ENCODE assay signal across 19 cellular contexts in the genomic region with DNA sequence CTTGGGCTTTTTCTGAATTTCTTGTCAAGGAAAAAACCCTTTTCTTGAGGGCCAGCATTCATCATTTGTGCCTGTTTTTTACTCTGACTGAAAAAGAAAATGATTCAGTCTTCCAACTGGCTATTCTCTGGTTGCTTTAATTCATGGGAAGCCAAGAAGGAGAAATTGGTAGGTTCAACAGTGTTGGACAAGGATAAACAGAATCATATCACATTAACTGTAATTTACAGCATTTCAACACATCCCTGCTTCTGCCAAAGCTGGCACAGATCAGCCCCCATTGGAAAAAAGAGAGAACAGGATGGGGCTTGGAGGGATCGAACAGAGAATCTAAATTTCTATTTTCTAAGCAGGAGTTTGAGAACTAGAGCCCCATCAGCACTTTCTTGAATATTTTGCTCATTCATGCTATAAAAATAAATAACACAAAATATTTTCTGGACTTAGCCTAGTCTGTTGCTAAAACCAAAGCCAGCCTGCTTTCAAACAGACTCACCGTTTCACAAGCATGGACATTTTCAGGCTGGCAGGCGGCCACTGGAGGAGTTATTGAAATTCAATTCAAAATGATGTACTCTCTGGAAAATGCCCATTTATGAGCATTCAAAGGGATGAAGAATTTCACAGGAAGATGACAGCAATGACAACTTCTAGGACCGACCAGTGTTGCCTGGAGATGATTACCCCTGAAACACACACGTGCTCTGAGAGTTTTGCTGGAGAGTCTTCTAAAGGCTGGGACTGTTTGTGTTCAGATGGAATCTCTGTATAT.
DNase-seq lines count a peak whose midpoint lies in the region; ATAC-seq and TF ChIP-seq lines count a peak whose summit lies in the region.
"Had no signal": no experiment of that assay in that cellular context is flagged by ENCODE, and none has a peak within 500 bp of the region (broad histone marks: within the 10 kb centered on the region; RNA-seq: fewer than 3 reads in every experiment).

No MANE protein-coding gene starts in this region.

- H3K9me3 ChIP-seq in left ventricle myocardium inferior (replicated peaks) (no peaks in the 10 kb centered on the region), fibroblast of lung (ENCODE audit: control insufficient read depth, insufficient read depth, low read depth, low read length) (no peaks in the 10 kb centered on the region), neuron (ENCODE audit: low read length) (no peaks in the 10 kb centered on the region), tibial nerve (no peaks in the 10 kb centered on the region)

- TF ChIP-seq CTCF in left ventricle myocardium inferior (IDR thresholded peaks at IDR 0.05; ENCODE audit: borderline replicate concordance) (no peak), fibroblast of lung (conservative IDR thresholded peaks at IDR 0.05 in 1 of 2, IDR thresholded peaks at IDR 0.05 in 1 of 2; ENCODE audit: low read depth in 1 of 2, low read length in 2 of 2) (no peak), tibial nerve (IDR thresholded peaks at IDR 0.05) (no peak)

- WGBS in tibial nerve, 2 donors, result 26 to 30% methylated on average over 5 of the region's 5 CpGs

- H3K4me3 ChIP-seq in left ventricle myocardium inferior (no peak overlapping the region), fibroblast of lung (replicated peaks in 1 of 4; ENCODE audit: control extremely low read depth in 1 of 4, insufficient read depth in 1 of 4, low read depth in 3 of 4, low read length in 4 of 4) (no peak overlapping the region), neuron (ENCODE audit: low read length) (no peak overlapping the region), tibial nerve (no peak overlapping the region)

- H3K4me1 ChIP-seq in left ventricle myocardium inferior (no peaks in the 10 kb centered on the region), fibroblast of lung (ENCODE audit: control insufficient read depth, extremely low read depth, insufficient read depth, low read length) (no peaks in the 10 kb centered on the region), neuron (ENCODE audit: insufficient read depth, low read length) (peaks cover 17% of the 10 kb centered on the region), tibial nerve (no peaks in the 10 kb centered on the region)

- TF ChIP-seq EP300 in tibial nerve (IDR thresholded peaks at IDR 0.05), result no peak

- H3K4me3 Mint-ChIP-seq in activated T-cell treated with anti-CD3 and anti-CD28 coated beads, Interleukin-2, amount 50 U/mL, for 4 hours, result no peak overlapping the region
- H3K4me3 Mint-ChIP-seq: activated CD8-positive, alpha-beta T cell treated with anti-CD3 and anti-CD28 coated beads for 36 hours; CD4-positive, CD25-positive, alpha-beta regulatory T cell; memory B cell had no signal

- no peak overlapping the region for H3K4me2 ChIP-seq in fibroblast of lung (ENCODE audit: extremely low read depth, insufficient read depth, low read length)

- in situ Hi-C loops in ACHN (cut with HindIII; ENCODE audit: low pct_ligation_motif_present, low pct_unique_long_range_greater_than_20kb, low sequenced_read_pairs), result no loop called here

- no peaks in the 10 kb centered on the region for H3K9me3 Mint-ChIP-seq in activated T-cell treated with anti-CD3 and anti-CD28 coated beads, Interleukin-2, amount 50 U/mL, for 4 hours

- H4K20me1 ChIP-seq in fibroblast of lung (ENCODE audit: control insufficient read depth, extremely low read depth, insufficient read depth, low read length), result no peaks in the 10 kb centered on the region

- H3K27me3 ChIP-seq in left ventricle myocardium inferior (ENCODE audit: low read depth) (peaks cover 3% of the 10 kb centered on the region), fibroblast of lung (ENCODE audit: control insufficient read depth, insufficient read depth, low read length) (no peaks in the 10 kb centered on the region), neuron (ENCODE audit: insufficient read depth, low read length) (no peaks in the 10 kb centered on the region), tibial nerve (no peaks in the 10 kb centered on the region)

- no peaks in the 10 kb centered on the region for H3K27me3 Mint-ChIP-seq in activated T-cell treated with anti-CD3 and anti-CD28 coated beads, Interleukin-2, amount 50 U/mL, for 4 hours (ENCODE audit: low read depth)
- H3K27me3 Mint-ChIP-seq: activated CD8-positive, alpha-beta T cell treated with anti-CD3 and anti-CD28 coated beads for 36 hours; CD4-positive, CD25-positive, alpha-beta regulatory T cell; memory B cell had no signal

- no peak overlapping the region for H3K27ac ChIP-seq in left ventricle myocardium inferior (replicated peaks)
- H3K27ac ChIP-seq in fibroblast of lung (ENCODE audit: insufficient read depth, low read length), result no peak overlapping the region
- H3K27ac ChIP-seq in tibial nerve, result no peak overlapping the region

- ATAC-seq in left cardiac atrium, result peak; percentile 23 to 47
- no peak for ATAC-seq in GM18498 (IDR thresholded peaks at IDR 0.05; ENCODE audit: unreplicated experiment)
- ATAC-seq in activated T-cell treated with anti-CD3 and anti-CD28 coated beads, Interleukin-2, amount 50 U/mL, for 4 hours, result no peak
- ATAC-seq: activated CD8-positive, alpha-beta T cell treated with anti-CD3 and anti-CD28 coated beads for 36 hours; right cardiac atrium had no signal

- DNase-seq in left cardiac atrium (peak; percentile 30), left ventricle myocardium inferior (no peak), fibroblast of lung (ENCODE audit: low read depth in 2 of 2) (peak; percentile 15 to 16), tibial nerve (ENCODE audit: low spot score in 2 of 2) (peak; percentile 21 to 50), ACHN (no peak)
- no peak for DNase-seq in activated T-cell treated with anti-CD3 and anti-CD28 coated beads, Interleukin-2, amount 50 U/mL, for 4 hours
- DNase-seq: activated CD4-positive, CD25-positive, alpha-beta regulatory T cell; activated CD8-positive, alpha-beta T cell treated with anti-CD3 and anti-CD28 coated beads for 36 hours; activated naive CD4-positive, alpha-beta T cell treated with Interleukin-2 at 50 U/mL for 16 hours; activated T-cell treated with anti-CD3 and anti-CD28 coated beads, Interleukin-2, amount 50 U/mL, for 48 hours; amniotic stem cell; CD4-positive, CD25-positive, alpha-beta regulatory T cell; KG1; NCI-H2171; occipital lobe had no signal

- no peaks in the 10 kb centered on the region for H3K4me1 Mint-ChIP-seq in activated T-cell treated with anti-CD3 and anti-CD28 coated beads, Interleukin-2, amount 50 U/mL, for 4 hours (ENCODE audit: low read depth)
- H3K4me1 Mint-ChIP-seq: CD4-positive, CD25-positive, alpha-beta regulatory T cell; memory B cell had no signal

- H3K36me3 Mint-ChIP-seq in activated T-cell treated with anti-CD3 and anti-CD28 coated beads, Interleukin-2, amount 50 U/mL, for 4 hours (ENCODE audit: insufficient read depth), result no peaks in the 10 kb centered on the region
- H3K36me3 Mint-ChIP-seq: CD4-positive, CD25-positive, alpha-beta regulatory T cell; memory B cell had no signal

- H3K79me2 ChIP-seq in fibroblast of lung (ENCODE audit: control insufficient read depth, insufficient read depth, low read length), result no peaks in the 10 kb centered on the region

- intact Hi-C loops in left cardiac atrium (cut with DNase I), result no loop called here
- intact Hi-C loops in left ventricle myocardium inferior (cut with micrococcal nuclease), result no loop called here

- no peak for TF ChIP-seq POLR2A in tibial nerve (IDR thresholded peaks at IDR 0.05)

- no peak overlapping the region for H2AFZ ChIP-seq in fibroblast of lung (ENCODE audit: low read length)
- peak overlapping the region; percentile 20 for H2AFZ ChIP-seq in neuron (ENCODE audit: low read depth, low read length)

- no peak overlapping the region for H3K9ac ChIP-seq in fibroblast of lung (ENCODE audit: insufficient read depth, low read length)

- H3K36me3 ChIP-seq in left ventricle myocardium inferior (no peaks in the 10 kb centered on the region), fibroblast of lung (ENCODE audit: control insufficient read depth, insufficient read depth, low read length) (no peaks in the 10 kb centered on the region), neuron (ENCODE audit: insufficient read depth, low read length) (no peaks in the 10 kb centered on the region), tibial nerve (no peaks in the 10 kb centered on the region)

Comparison
In these comparisons a context has a peak if more than half of its experiments do, and no peak if none do; other contexts are left out.
1. DNase-seq: peak in left cardiac atrium (single experiment), fibroblast of lung (2 of 2) and tibial nerve (2 of 2); none in left ventricle myocardium inferior (single experiment), ACHN (single experiment) and activated T-cell treated with anti-CD3 and anti-CD28 coated beads, Interleukin-2, amount 50 U/mL, for 4 hours (single experiment).
2. ATAC-seq: peak in left cardiac atrium (2 of 2); none in GM18498 (single experiment) and activated T-cell treated with anti-CD3 and anti-CD28 coated beads, Interleukin-2, amount 50 U/mL, for 4 hours (0 of 2).